ENCODE assay signal across 24 cellular contexts in genomic region chr19:15717781-15718180, GRCh38. TPM values are rescaled to one million over a fixed set of nuclear protein-coding genes. Genes with fewer than 3 reads are reported as not detected.
DNase-seq lines count a peak whose midpoint lies in the region; ATAC-seq and TF ChIP-seq lines count a peak whose summit lies in the region.
"Had no signal": no experiment of that assay in that cellular context is flagged by ENCODE, and none has a peak within 500 bp of the region (broad histone marks: within the 10 kb centered on the region; RNA-seq: fewer than 3 reads in every experiment).

No MANE protein-coding gene starts in this region.

- no peaks in the 10 kb centered on the region for H3K27me3 ChIP-seq in SK-N-SH (ENCODE audit: insufficient read depth)
- no peaks in the 10 kb centered on the region for H3K27me3 ChIP-seq in endodermal cell (ENCODE audit: control insufficient read depth, insufficient read depth, low read length, poor library complexity, severe bottlenecking)
- no peaks in the 10 kb centered on the region for H3K27me3 ChIP-seq in CD8-positive, alpha-beta memory T cell (ENCODE audit: insufficient read depth, low read length, poor library complexity, severe bottlenecking)
- H3K27me3 ChIP-seq: Peyer's patch had no signal

- H3K36me3 ChIP-seq in SK-N-SH (replicated peaks in 1 of 2; ENCODE audit: control insufficient read depth in 1 of 2, insufficient read depth in 2 of 2, low read length in 1 of 2) (no peaks in the 10 kb centered on the region), endodermal cell (ENCODE audit: control insufficient read depth, insufficient read depth, low read length) (no peaks in the 10 kb centered on the region)
- no peaks in the 10 kb centered on the region for H3K36me3 ChIP-seq in CD8-positive, alpha-beta memory T cell (ENCODE audit: insufficient read depth, low read length)
- H3K36me3 ChIP-seq: HAP-1, Peyer's patch had no signal

- ATAC-seq in SK-N-SH treated with all-trans-retinoic acid at 6 μM for 48 hours: no peak

- H3K9ac ChIP-seq in SK-N-SH (no peak overlapping the region), endodermal cell (ENCODE audit: extremely low read depth, low read length, poor library complexity, severe bottlenecking) (no peak overlapping the region)

- no peaks in the 10 kb centered on the region for H3K9me2 ChIP-seq in SK-N-SH

- H2AFZ ChIP-seq in SK-N-SH (ENCODE audit: low read depth): no peak overlapping the region

- no peaks in the 10 kb centered on the region for H3K79me2 ChIP-seq in SK-N-SH (ENCODE audit: insufficient read depth)

- H3K4me1 Mint-ChIP-seq in endodermal cell: no peaks in the 10 kb centered on the region
- H3K4me1 Mint-ChIP-seq in CD8-positive, alpha-beta memory T cell: no peaks in the 10 kb centered on the region
- H3K4me1 Mint-ChIP-seq in endothelial cell (ENCODE audit: unreplicated experiment): no peaks in the 10 kb centered on the region

- H3K27ac ChIP-seq in SK-N-SH (ENCODE audit: low read depth in 2 of 2, low read length in 1 of 2) (no peak overlapping the region), endodermal cell (ENCODE audit: low read depth, low read length) (no peak overlapping the region)
- no peak overlapping the region for H3K27ac ChIP-seq in CD8-positive, alpha-beta memory T cell (ENCODE audit: low read depth, low read length)
- H3K27ac ChIP-seq: 22Rv1, Peyer's patch had no signal

- H3K4me3 Mint-ChIP-seq in endodermal cell (no peak overlapping the region), endothelial cell (ENCODE audit: unreplicated experiment) (no peak overlapping the region)
- H3K4me3 Mint-ChIP-seq in CD8-positive, alpha-beta memory T cell: no peak overlapping the region

- H3K9me3 ChIP-seq in SK-N-SH: no peaks in the 10 kb centered on the region
- peaks cover 68% of the 10 kb centered on the region for H3K9me3 ChIP-seq in endodermal cell (ENCODE audit: control insufficient read depth, low read length)
- H3K9me3 ChIP-seq in CD8-positive, alpha-beta memory T cell (ENCODE audit: low read length): no peaks in the 10 kb centered on the region
- H3K9me3 ChIP-seq: HAP-1, Peyer's patch had no signal

- H3K27ac Mint-ChIP-seq in endodermal cell (no peak overlapping the region), endothelial cell (ENCODE audit: unreplicated experiment) (no peak overlapping the region)
- no peak overlapping the region for H3K27ac Mint-ChIP-seq in CD8-positive, alpha-beta memory T cell

- H3K9me3 Mint-ChIP-seq in endodermal cell: peaks cover 88% of the 10 kb centered on the region
- peaks cover 0 to 2% (median 0%) of the 10 kb centered on the region in 5 donors for H3K9me3 Mint-ChIP-seq in CD8-positive, alpha-beta memory T cell
- peaks cover 48% of the 10 kb centered on the region for H3K9me3 Mint-ChIP-seq in endothelial cell (ENCODE audit: unreplicated experiment)

- WGBS in SK-N-SH (ENCODE audit: low lambda C conversion rate): 2% methylated on average over 6 of the region's 6 CpGs
- WGBS in endodermal cell (ENCODE audit: insufficient coverage in 1 of 2, insufficient read length in 1 of 2), 2 experiments: 59 to 73% methylated on average over 6 of the region's 6 CpGs

- CTCF ChIA-PET in SK-N-SH (lab: Yijun Ruan, JAX): no interaction called here
- CTCF ChIA-PET in CD8-positive, alpha-beta memory T cell (lab: Charles Lee): no interaction called here

- H3F3A ChIP-seq in SK-N-SH (replicated peaks; ENCODE audit: insufficient read depth): no peaks in the 10 kb centered on the region

- TF ChIP-seq RAD21 in SK-N-SH (IDR thresholded peaks at IDR 0.05; ENCODE audit: low read length): no peak

- H3K4me3 ChIP-seq in SK-N-SH (ENCODE audit: low read depth in 2 of 2, low read length in 1 of 2) (no peak overlapping the region), endodermal cell (ENCODE audit: low read length) (no peak overlapping the region)
- no peak overlapping the region for H3K4me3 ChIP-seq in CD8-positive, alpha-beta memory T cell (ENCODE audit: low read length)
- H3K4me3 ChIP-seq: HAP-1, Peyer's patch had no signal

- no peak for TF ChIP-seq EP300 in SK-N-SH (IDR thresholded peaks at IDR 0.05; ENCODE audit: borderline replicate concordance in 1 of 2, low read depth in 1 of 2, low read length in 1 of 2)

- no peak for DNase-seq in SK-N-SH
- peak; percentile 0 for DNase-seq in OCI-M1 (lab: John Stamatoyannopoulos, UW)
- DNase-seq in endodermal cell: peak; percentile 42
- DNase-seq in NCI-H2081 (lab: John Stamatoyannopoulos, UW): no peak
- no peak for DNase-seq in CD8-positive, alpha-beta memory T cell
- no peak for DNase-seq in COR-L47 (lab: John Stamatoyannopoulos, UW)
- no peak for DNase-seq in endothelial cell (ENCODE audit: low spot score)
- DNase-seq: AML-193; C1 segment of cervical spinal cord; DMS53; EL; KBM-7; MM.1S; NCI-H1092; NCI-H1436; NCI-H187 treated with DMSO at 0.1 percent for 48 hours; NCI-H748 treated with DMSO at 0.1 percent for 48 hours; NK-92 treated with Interleukin-12 subunit alpha and Interleukin-12 subunit beta, amount 100 ng/mL, for 24 hours; Peyer's patch had no signal

- H3K4me1 ChIP-seq in SK-N-SH (ENCODE audit: control insufficient read depth in 1 of 2, insufficient read depth in 2 of 2, low read depth in 1 of 2, low read length in 1 of 2) (no peaks in the 10 kb centered on the region), endodermal cell (ENCODE audit: control insufficient read depth, insufficient read depth, low read length) (no peaks in the 10 kb centered on the region)
- H3K4me1 ChIP-seq in CD8-positive, alpha-beta memory T cell (ENCODE audit: insufficient read depth, low read length): no peaks in the 10 kb centered on the region
- H3K4me1 ChIP-seq: HAP-1, Peyer's patch had no signal

- no peaks in the 10 kb centered on the region for H4K20me1 ChIP-seq in SK-N-SH (ENCODE audit: insufficient read depth)

- TF ChIP-seq CTCF in SK-N-SH (IDR thresholded peaks at IDR 0.05): no peak
- TF ChIP-seq CTCF in endodermal cell (conservative IDR thresholded peaks at IDR 0.05): no peak
- TF ChIP-seq CTCF in endothelial cell (IDR thresholded peaks at IDR 0.05; ENCODE audit: unreplicated experiment): no peak

- no peaks in the 10 kb centered on the region for H3K27me3 Mint-ChIP-seq in endodermal cell (ENCODE audit: insufficient read depth)
- H3K27me3 Mint-ChIP-seq in CD8-positive, alpha-beta memory T cell: peaks cover 16 to 29% of the 10 kb centered on the region in 2 donors
- H3K27me3 Mint-ChIP-seq in endothelial cell (ENCODE audit: unreplicated experiment): peaks cover 4% of the 10 kb centered on the region

- POLR2A ChIA-PET in SK-N-SH (lab: Yijun Ruan, JAX): no interaction called here
- POLR2A ChIA-PET in CD8-positive, alpha-beta memory T cell (lab: Charles Lee): no interaction called here

- no peaks in the 10 kb centered on the region for H3K36me3 Mint-ChIP-seq in endodermal cell (ENCODE audit: low read depth)
- no peaks in the 10 kb centered on the region for H3K36me3 Mint-ChIP-seq in CD8-positive, alpha-beta memory T cell
- H3K36me3 Mint-ChIP-seq in endothelial cell (ENCODE audit: low read depth, unreplicated experiment): peaks cover 29% of the 10 kb centered on the region

- H3K4me2 ChIP-seq in SK-N-SH: no peak overlapping the region

TF ChIP-seq in SK-N-SH treated with all-trans-retinoic acid at 6 μM for 48 hours, 23 proteins besides CTCF, POLR2A, EP300 and RAD21 (continues in another document):
- TF ChIP-seq POU6F1 (CRISPR knock-in tag; IDR thresholded peaks at IDR 0.05; ENCODE audit: borderline replicate concordance, low read depth) (no peak), ZC3H10 (CRISPR knock-in tag; IDR thresholded peaks at IDR 0.05) (no peak), TCF4 (CRISPR knock-in tag; IDR thresholded peaks at IDR 0.05; ENCODE audit: borderline replicate concordance) (no peak), RARB (CRISPR knock-in tag; IDR thresholded peaks at IDR 0.05) (no peak)

RNA-seq across cellular contexts. Expression of gene OR10H2, which starts 10.0 kb away (rescaled TPM):
- polyA plus RNA-seq in SK-N-SH (2012; rRNA removed): not detected in 2 replicates
- polyA plus RNA-seq in SK-N-SH (2012; cell fraction: cytosol; rRNA removed): not detected in 2 replicates
- not detected in 2 replicates for polyA plus RNA-seq in SK-N-SH (2012; cell fraction: nucleus; rRNA removed)
- total RNA-seq in endodermal cell (not detected), endothelial cell (ENCODE audit: unreplicated experiment) (not detected)
- not detected for polyA plus RNA-seq in endodermal cell (2013, experiment 1 of 2)
- polyA plus RNA-seq in endodermal cell (2013, experiment 2 of 2): not detected
- not detected for total RNA-seq in CD8-positive, alpha-beta memory T cell
- not detected for polyA plus RNA-seq in CD8-positive, alpha-beta memory T cell
- total RNA-seq: NCI-H460; Peyer's patch; T-helper 1 cell treated with Interleukin-12 subunit alpha and Interleukin-12 subunit beta and Interleukin-4 antibody, amounts not matched to agents 30 ng/mL and 1 ng/mL, for 36 hours had no signal

RNA-seq across cellular contexts. Expression of gene OR10H3, which starts 20.0 kb away (rescaled TPM):
- not detected in 2 replicates for polyA plus RNA-seq in SK-N-SH (2012; rRNA removed)
- not detected in 2 replicates for polyA plus RNA-seq in SK-N-SH (2012; cell fraction: cytosol; rRNA removed)
- polyA plus RNA-seq in SK-N-SH (2012; cell fraction: nucleus; rRNA removed): not detected in 2 replicates
- total RNA-seq in endodermal cell (not detected), endothelial cell (ENCODE audit: unreplicated experiment) (not detected)
- not detected for polyA plus RNA-seq in endodermal cell (2013, experiment 1 of 2)
- polyA plus RNA-seq in endodermal cell (2013, experiment 2 of 2): not detected
- total RNA-seq in CD8-positive, alpha-beta memory T cell: not detected
- polyA plus RNA-seq in CD8-positive, alpha-beta memory T cell: not detected
- total RNA-seq: NCI-H460; Peyer's patch; T-helper 1 cell treated with Interleukin-12 subunit alpha and Interleukin-12 subunit beta and Interleukin-4 antibody, amounts not matched to agents 30 ng/mL and 1 ng/mL, for 36 hours had no signal

RNA-seq across cellular contexts. Expression of gene CYP4F12, which starts 44.9 kb away (rescaled TPM):
- 0.03 TPM in 1 of 2 replicates, not detected in the other for polyA plus RNA-seq in SK-N-SH (2012; rRNA removed)
- polyA plus RNA-seq in SK-N-SH (2012; cell fraction: cytosol; rRNA removed): 0.01 TPM in 1 of 2 replicates, not detected in the other
- 0.14 and 0.26 TPM in 2 replicates for polyA plus RNA-seq in SK-N-SH (2012; cell fraction: nucleus; rRNA removed)
- not detected for total RNA-seq in endodermal cell
- polyA plus RNA-seq in endodermal cell (2013, experiment 1 of 2): not detected
- polyA plus RNA-seq in endodermal cell (2013, experiment 2 of 2): not detected
- total RNA-seq in CD8-positive, alpha-beta memory T cell: 1 to 10 TPM in 1 of 2 experiments, under 1 TPM in 1; 0.93 to 1.3 TPM
- not detected for polyA plus RNA-seq in CD8-positive, alpha-beta memory T cell
- not detected for total RNA-seq in endothelial cell (ENCODE audit: unreplicated experiment)
- total RNA-seq: NCI-H460; T-helper 1 cell treated with Interleukin-12 subunit alpha and Interleukin-12 subunit beta and Interleukin-4 antibody, amounts not matched to agents 30 ng/mL and 1 ng/mL, for 36 hours had no signal

Comparison
In these comparisons a context has a peak if more than half of its experiments do, and no peak if none do; other contexts are left out.
1. DNase-seq: peak in OCI-M1 (single experiment) and endodermal cell (single experiment); none in SK-N-SH (single experiment), NCI-H2081 (0 of 2), CD8-positive, alpha-beta memory T cell (0 of 5), COR-L47 (single experiment) and endothelial cell (single experiment).